ENCODE assay signal across 1 cellular context in genomic region chr17:28571255-28572122, GRCh38.
A peak's percentile ranks its signal among the peaks of the same experiment; 100 is the strongest.
TF ChIP-seq lines count a peak whose summit lies in the region.

TSS of gene PIGS (minus strand) at chr17:28571524. CDS start at chr17:28571496, 28 bp downstream.

TF ChIP-seq in HEK293, 187 proteins besides CTCF, POLR2A, EP300 and RAD21 (continued from another document and continues in another):
- TF ChIP-seq ZNF280C (tag by site-specific recombination; IDR thresholded peaks at IDR 0.05) (no peak), ZNF560 (tag by site-specific recombination; IDR thresholded peaks at IDR 0.05; ENCODE audit: borderline replicate concordance) (no peak), ZNF561 (tag by site-specific recombination; IDR thresholded peaks at IDR 0.05; ENCODE audit: borderline replicate concordance) (peak; percentile 75), ZNF48 (tag by site-specific recombination; IDR thresholded peaks at IDR 0.05) (no peak), RBAK (tag by site-specific recombination; IDR thresholded peaks at IDR 0.05) (no peak), ZNF426 (tag by site-specific recombination; IDR thresholded peaks at IDR 0.05) (no peak), EGR2 (tag by site-specific recombination; IDR thresholded peaks at IDR 0.05; ENCODE audit: low read depth) (0 out of 2 replicates have a peak, but pooled peaks have one; percentile 10), ZNF530 (tag by site-specific recombination; IDR thresholded peaks at IDR 0.05; ENCODE audit: low read depth) (no peak), ZIC2 (tag by site-specific recombination; IDR thresholded peaks at IDR 0.05) (0 out of 2 replicates have a peak, but pooled peaks have one; percentile 6), KLF8 (tag by site-specific recombination; IDR thresholded peaks at IDR 0.05) (peak; percentile 70; the same call in 1 of the 2 replicates), ZNF548 (tag by site-specific recombination; IDR thresholded peaks at IDR 0.05) (no peak), ZNF184 (tag by site-specific recombination; IDR thresholded peaks at IDR 0.05) (no peak), HOXC10 (CRISPR knock-in tag; IDR thresholded peaks at IDR 0.05) (no peak), PRDM2 (tag by site-specific recombination; IDR thresholded peaks at IDR 0.05; ENCODE audit: borderline replicate concordance) (no peak), BCL11B (tag by site-specific recombination; IDR thresholded peaks at IDR 0.05; ENCODE audit: low read depth) (no peak), ZNF660 (tag by site-specific recombination; IDR thresholded peaks at IDR 0.05) (peak; percentile 54; the same call in 1 of the 2 replicates), TSHZ1 (tag by site-specific recombination; IDR thresholded peaks at IDR 0.05; ENCODE audit: borderline replicate concordance) (no peak), SCRT2 (tag by site-specific recombination; IDR thresholded peaks at IDR 0.05) (no peak), ZNF202 (tag by site-specific recombination; IDR thresholded peaks at IDR 0.05; ENCODE audit: borderline replicate concordance) (no peak), ZNF510 (tag by site-specific recombination; IDR thresholded peaks at IDR 0.05; ENCODE audit: insufficient replicate concordance) (no peak), ZNF311 (tag by site-specific recombination; IDR thresholded peaks at IDR 0.05; ENCODE audit: borderline replicate concordance) (no peak), HIC1 (tag by site-specific recombination; IDR thresholded peaks at IDR 0.05) (no peak), YY2 (tag by site-specific recombination; IDR thresholded peaks at IDR 0.05) (peak; percentile 90), ATF2 (tag by site-specific recombination; IDR thresholded peaks at IDR 0.05; ENCODE audit: low read depth) (no peak), ZNF777 (tag by site-specific recombination; IDR thresholded peaks at IDR 0.05; ENCODE audit: borderline replicate concordance) (no peak; the same call in 1 of the 2 replicates), ZNF692 (tag by site-specific recombination; IDR thresholded peaks at IDR 0.05) (no peak), ZFP37 (tag by site-specific recombination; IDR thresholded peaks at IDR 0.05) (no peak), MEIS1 (CRISPR knock-in tag; IDR thresholded peaks at IDR 0.05; ENCODE audit: borderline replicate concordance) (no peak), OSR2 (tag by site-specific recombination; IDR thresholded peaks at IDR 0.05) (peak; percentile 62; the same call in 1 of the 2 replicates), KLF17 (tag by site-specific recombination; IDR thresholded peaks at IDR 0.05) (0 out of 2 replicates have a peak, but pooled peaks have one; percentile 5), ZNF600 (tag by site-specific recombination; IDR thresholded peaks at IDR 0.05) (peak; percentile 74), ZFHX2 (tag by site-specific recombination; conservative IDR thresholded peaks at IDR 0.05) (no peak; the same call in 1 of the 2 replicates), ZBTB1 (tag by site-specific recombination; IDR thresholded peaks at IDR 0.05) (no peak), ZNF146 (tag by site-specific recombination; IDR thresholded peaks at IDR 0.05) (no peak), ZNF747 (tag by site-specific recombination; IDR thresholded peaks at IDR 0.05) (no peak), ZNF211 (tag by site-specific recombination; IDR thresholded peaks at IDR 0.05; ENCODE audit: low read depth) (no peak), ZNF292 (tag by site-specific recombination; IDR thresholded peaks at IDR 0.05; ENCODE audit: borderline replicate concordance, low read depth) (no peak), ZSCAN16 (tag by site-specific recombination; IDR thresholded peaks at IDR 0.05) (no peak), ZSCAN30 (tag by site-specific recombination; IDR thresholded peaks at IDR 0.05) (peak; percentile 50), ZBTB20 (tag by site-specific recombination; IDR thresholded peaks at IDR 0.05) (peak; percentile 72; the same call in 1 of the 2 replicates)
- TF ChIP-seq, protein P1, sequence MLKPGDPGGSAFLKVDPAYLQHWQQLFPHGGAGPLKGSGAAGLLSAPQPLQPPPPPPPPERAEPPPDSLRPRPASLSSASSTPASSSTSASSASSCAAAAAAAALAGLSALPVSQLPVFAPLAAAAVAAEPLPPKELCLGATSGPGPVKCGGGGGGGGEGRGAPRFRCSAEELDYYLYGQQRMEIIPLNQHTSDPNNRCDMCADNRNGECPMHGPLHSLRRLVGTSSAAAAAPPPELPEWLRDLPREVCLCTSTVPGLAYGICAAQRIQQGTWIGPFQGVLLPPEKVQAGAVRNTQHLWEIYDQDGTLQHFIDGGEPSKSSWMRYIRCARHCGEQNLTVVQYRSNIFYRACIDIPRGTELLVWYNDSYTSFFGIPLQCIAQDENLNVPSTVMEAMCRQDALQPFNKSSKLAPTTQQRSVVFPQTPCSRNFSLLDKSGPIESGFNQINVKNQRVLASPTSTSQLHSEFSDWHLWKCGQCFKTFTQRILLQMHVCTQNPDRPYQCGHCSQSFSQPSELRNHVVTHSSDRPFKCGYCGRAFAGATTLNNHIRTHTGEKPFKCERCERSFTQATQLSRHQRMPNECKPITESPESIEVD (tag by site-specific recombination; IDR thresholded peaks at IDR 0.05), result no peak
